ENCODE assay signal across 24 cellular contexts in the genomic region with DNA sequence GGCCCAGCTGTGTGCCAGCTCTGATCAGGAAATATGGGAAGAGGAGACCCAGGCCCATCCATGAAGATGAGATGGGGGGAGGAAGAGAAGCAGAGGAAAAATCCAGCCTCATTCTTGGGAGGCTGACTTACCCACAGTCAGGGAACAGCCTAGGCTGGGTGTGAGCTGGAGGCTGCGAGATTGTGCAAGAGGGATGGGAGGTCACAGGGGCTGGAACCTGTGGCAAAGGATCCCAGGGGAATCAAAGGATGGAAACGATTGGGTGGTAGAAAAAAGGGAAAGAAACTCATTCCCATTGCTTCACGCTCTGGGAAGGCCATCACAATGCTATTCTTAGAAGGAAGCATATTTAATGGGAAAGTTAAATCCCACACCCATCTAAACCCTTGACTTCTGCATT. TPM values are rescaled to one million over a fixed set of nuclear protein-coding genes. Genes with fewer than 3 reads are reported as not detected.
DNase-seq lines count a peak whose midpoint lies in the region; ATAC-seq and TF ChIP-seq lines count a peak whose summit lies in the region.
"Had no signal": no experiment of that assay in that cellular context is flagged by ENCODE, and none has a peak within 500 bp of the region (broad histone marks: within the 10 kb centered on the region; RNA-seq: fewer than 3 reads in every experiment).

No MANE protein-coding gene starts in this region.

- no peak overlapping the region for H2BK12ac ChIP-seq in H9 (ENCODE audit: insufficient read length, low read depth, low read length)

- H2AK5ac ChIP-seq in H9 (ENCODE audit: insufficient read length, low read length): no peak overlapping the region

- H3K9me3 ChIP-seq in H9 (ENCODE audit: control insufficient read depth, low read depth, low read length) (no peaks in the 10 kb centered on the region), esophagus muscularis mucosa (no peaks in the 10 kb centered on the region), spleen (no peaks in the 10 kb centered on the region), endodermal cell (ENCODE audit: control insufficient read depth, low read length) (no peaks in the 10 kb centered on the region)
- H3K9me3 ChIP-seq: testis had no signal

- intact Hi-C loops in esophagus muscularis mucosa (cut with DNase I): no loop called here
- intact Hi-C loops in left ventricle myocardium superior (cut with micrococcal nuclease): no loop called here
- intact Hi-C loops in spleen (cut with DNase I; ENCODE audit: low total_unique reads): no loop called here
- intact Hi-C loops in head of caudate nucleus (cut with DNase I): no loop called here

- no peak overlapping the region for H2BK20ac ChIP-seq in H9 (ENCODE audit: low read depth, low read length, poor library complexity, severe bottlenecking)

- no peaks in the 10 kb centered on the region for H3K36me3 ChIP-seq in esophagus muscularis mucosa
- H3K36me3 ChIP-seq in spleen: no peaks in the 10 kb centered on the region
- no peaks in the 10 kb centered on the region for H3K36me3 ChIP-seq in endodermal cell (ENCODE audit: control insufficient read depth, insufficient read depth, low read length)

- H3K14ac ChIP-seq in H9 (ENCODE audit: insufficient read depth, low read length): no peak overlapping the region

- H3K27me3 Mint-ChIP-seq in H9 (ENCODE audit: low read depth) (peaks cover 3% of the 10 kb centered on the region; the same call in 1 of the 2 replicates), endodermal cell (ENCODE audit: insufficient read depth) (peaks cover 8% of the 10 kb centered on the region)
- H3K27me3 Mint-ChIP-seq: progenitor cell of endocrine pancreas had no signal

- H3K23me2 ChIP-seq in H9 (ENCODE audit: insufficient read length, low read depth, low read length, poor library complexity, severe bottlenecking): no peaks in the 10 kb centered on the region

- H3K27me3 ChIP-seq in H9 (ENCODE audit: insufficient read depth, low read length): no peaks in the 10 kb centered on the region
- no peaks in the 10 kb centered on the region for H3K27me3 ChIP-seq in esophagus muscularis mucosa
- H3K27me3 ChIP-seq in spleen (replicated peaks in 1 of 7): no peaks in the 10 kb centered on the region
- H3K27me3 ChIP-seq in endodermal cell (ENCODE audit: control insufficient read depth, insufficient read depth, low read length, poor library complexity, severe bottlenecking): peaks cover 14% of the 10 kb centered on the region
- H3K27me3 ChIP-seq: testis had no signal

- no peak overlapping the region for H3T11ph ChIP-seq in H9 (ENCODE audit: low read length)

- H3K4me1 ChIP-seq in H9 (ENCODE audit: insufficient read depth, low read length) (no peaks in the 10 kb centered on the region), esophagus muscularis mucosa (peaks cover 10 to 27% (median 20%) of the 10 kb centered on the region in 4 donors), spleen (no peaks in the 10 kb centered on the region), endodermal cell (ENCODE audit: control insufficient read depth, insufficient read depth, low read length) (no peaks in the 10 kb centered on the region)
- H3K4me1 ChIP-seq: foreskin keratinocyte, testis had no signal

- H3K79me2 ChIP-seq in H9 (ENCODE audit: insufficient read depth, low read length): no peaks in the 10 kb centered on the region

- H3K4me3 ChIP-seq in esophagus muscularis mucosa (no peak overlapping the region), spleen (no peak overlapping the region), endodermal cell (ENCODE audit: low read length) (no peak overlapping the region)
- H3K4me3 ChIP-seq: testis had no signal

- no peak overlapping the region for H3K18ac ChIP-seq in H9 (ENCODE audit: insufficient read length, low read depth, low read length)

- H2BK5ac ChIP-seq in H9 (ENCODE audit: insufficient read length, low read length): no peak overlapping the region

- peak overlapping the region in 2 of 3 experiments; percentile 66 to 89; a peak in 2 of 7 replicates for H3K27ac Mint-ChIP-seq in H9
- no peak overlapping the region for H3K27ac Mint-ChIP-seq in endodermal cell
- H3K27ac Mint-ChIP-seq: CD8-positive, alpha-beta memory T cell; progenitor cell of endocrine pancreas; T-cell had no signal

- H3K4me1 Mint-ChIP-seq in H9 (peaks cover 4 to 11% of the 10 kb centered on the region in 2 experiments; a peak in 3 of 4 replicates), endodermal cell (no peaks in the 10 kb centered on the region)
- H3K4me1 Mint-ChIP-seq: CD8-positive, alpha-beta memory T cell had no signal

- no peak overlapping the region for H2BK120ac ChIP-seq in H9 (ENCODE audit: low read depth, low read length, poor library complexity, severe bottlenecking)

- H3K9ac ChIP-seq in H9 (ENCODE audit: extremely low read depth, insufficient read length, low read length): no peak overlapping the region
- no peak overlapping the region for H3K9ac ChIP-seq in endodermal cell (ENCODE audit: extremely low read depth, low read length, poor library complexity, severe bottlenecking)

- H3K9me3 Mint-ChIP-seq in H9 (no peaks in the 10 kb centered on the region; a peak in 1 of 5 replicates), endodermal cell (no peaks in the 10 kb centered on the region)
- H3K9me3 Mint-ChIP-seq: nephron progenitor cell, T-cell had no signal

- no peak overlapping the region for H3K4me2 ChIP-seq in H9 (ENCODE audit: insufficient read depth, insufficient read length, low read length)

- no peak overlapping the region for H3K56ac ChIP-seq in H9 (ENCODE audit: insufficient read length, low read depth, low read length)

- H4K20me1 ChIP-seq in H9 (ENCODE audit: control insufficient read depth, insufficient read depth, insufficient read length): no peaks in the 10 kb centered on the region

- no peak for DNase-seq in H9
- DNase-seq in esophagus muscularis mucosa (ENCODE audit: extremely low spot score): no peak
- DNase-seq in left ventricle myocardium superior: peak; percentile 54
- DNase-seq in spleen: peak; percentile 15
- no peak for DNase-seq in endodermal cell
- DNase-seq in HK-2 (ENCODE audit: unreplicated experiment): no peak
- DNase-seq in head of caudate nucleus: no peak
- DNase-seq: activated CD4-positive, alpha-beta T cell treated with anti-CD3 and anti-CD28 coated beads, Interleukin-2, amount 50 U/mL, for 1 hour; activated CD8-positive, alpha-beta memory T cell treated with anti-CD3 and anti-CD28 coated beads, Interleukin-2, amount 50 U/mL, for 48 hours; CD8-positive, alpha-beta memory T cell; cerebellar nuclear complex; DND-41; effector CD8-positive, alpha-beta T cell; foreskin keratinocyte; midbrain; NCI-H1417 treated with DMSO at 0.1 percent for 48 hours; nephron progenitor cell; SHP77 treated with DMSO at 0.1 percent for 48 hours; stimulated activated CD4-positive, alpha-beta T cell treated with anti-CD3 and anti-CD28 coated beads, Interleukin-15, amount 100 ng/mL, for 24 hours; T-cell had no signal

- TF ChIP-seq POLR2A in esophagus muscularis mucosa (IDR thresholded peaks at IDR 0.05; ENCODE audit: low read depth) (no peak), spleen (IDR thresholded peaks at IDR 0.05) (no peak)

- H4K8ac ChIP-seq in H9 (replicated peaks; ENCODE audit: insufficient read length, low read depth, low read length): no peak overlapping the region

- TF ChIP-seq EP300 in esophagus muscularis mucosa (IDR thresholded peaks at IDR 0.05): no peak

- H4K91ac ChIP-seq in H9 (ENCODE audit: insufficient read length, low read depth, low read length): no peak overlapping the region

- H3K4me3 Mint-ChIP-seq in H9 (no peak overlapping the region), endodermal cell (no peak overlapping the region)
- H3K4me3 Mint-ChIP-seq: CD8-positive, alpha-beta memory T cell; nephron progenitor cell; T-cell had no signal

- TF ChIP-seq CTCF in H9 (conservative IDR thresholded peaks at IDR 0.05) (no peak), esophagus muscularis mucosa (IDR thresholded peaks at IDR 0.05) (no peak), spleen (IDR thresholded peaks at IDR 0.05 in 8 of 11, conservative IDR thresholded peaks at IDR 0.05 in 3 of 11) (no peak), endodermal cell (conservative IDR thresholded peaks at IDR 0.05) (no peak)

- H3K27ac ChIP-seq in H9 (ENCODE audit: insufficient read length, low read depth, low read length) (no peak overlapping the region), esophagus muscularis mucosa (replicated peaks in 1 of 4) (peak overlapping the region in 3 of 4 donors; percentile 13 to 55 (median 44)), spleen (no peak overlapping the region), endodermal cell (ENCODE audit: low read depth, low read length) (no peak overlapping the region)
- H3K27ac ChIP-seq: foreskin keratinocyte, testis had no signal

- H3K36me3 Mint-ChIP-seq in H9 (ENCODE audit: insufficient read depth in 1 of 3, low read depth in 3 of 3) (no peaks in the 10 kb centered on the region), endodermal cell (ENCODE audit: low read depth) (no peaks in the 10 kb centered on the region)
- H3K36me3 Mint-ChIP-seq: CD8-positive, alpha-beta memory T cell; T-cell had no signal

- H3K23ac ChIP-seq in H9 (ENCODE audit: insufficient read length, low read depth, low read length): no peak overlapping the region

- H3K4ac ChIP-seq in H9 (ENCODE audit: low read depth, low read length): no peak overlapping the region

- ATAC-seq in left ventricle myocardium superior: peak; percentile 85
- no peak for ATAC-seq in HG03469 (IDR thresholded peaks at IDR 0.05; ENCODE audit: unreplicated experiment)
- ATAC-seq: foreskin keratinocyte, T-cell had no signal

- no peaks in the 10 kb centered on the region for H3K79me1 ChIP-seq in H9 (ENCODE audit: insufficient read depth, low read depth, low read length, poor library complexity, severe bottlenecking)

- H2AFZ ChIP-seq in H9 (ENCODE audit: low read length): no peak overlapping the region

- H4K5ac ChIP-seq in H9 (ENCODE audit: insufficient read length, low read depth, low read length): no peak overlapping the region

- H2BK15ac ChIP-seq in H9 (ENCODE audit: low read depth, low read length): no peak overlapping the region

- WGBS in H9 (ENCODE audit: extremely low coverage, insufficient read length, low lambda C conversion rate): no CpG with 5 or more reads among the region's 3 CpGs
- WGBS in esophagus muscularis mucosa: 71% methylated on average over 3 of the region's 3 CpGs
- 71 to 86% (median 82%) methylated on average over 3 of the region's 3 CpGs for WGBS in spleen, 5 donors
- WGBS in endodermal cell (ENCODE audit: insufficient coverage in 1 of 2, insufficient read length in 1 of 2), 2 experiments: 82 to 100% methylated on average over 1 to 3 of the region's 3 CpGs

RNA-seq across cellular contexts. Expression of gene CRHR2, which starts 26.7 kb away (rescaled TPM):
- total RNA-seq in H9 (2021) (0.07 and 0.13 TPM in 2 replicates), esophagus muscularis mucosa (under 1 TPM in 2 of 4 donors, not detected in 2; 0.13 to 0.29 TPM), left ventricle myocardium superior (0.22 TPM), spleen (not detected), endodermal cell (not detected)
- not detected for polyA plus RNA-seq in spleen
- 0.11 TPM for polyA plus RNA-seq in endodermal cell (2013, experiment 1 of 2)
- not detected for polyA plus RNA-seq in endodermal cell (2013, experiment 2 of 2)
- total RNA-seq: CD8-positive, alpha-beta memory T cell; foreskin keratinocyte; HT-29; progenitor cell of endocrine pancreas had no signal
- polyA plus RNA-seq: CD8-positive, alpha-beta memory T cell; foreskin keratinocyte had no signal

RNA-seq across cellular contexts. Expression of gene INMT, which starts 43.0 kb away (rescaled TPM):
- total RNA-seq in H9 (2021) (0.59 and 0.70 TPM in 2 replicates), esophagus muscularis mucosa (100 to 1,000 TPM; 113 to 192 (median 174) TPM), left ventricle myocardium superior (50.2 TPM), spleen (10 to 100 TPM in 6 of 7 donors, 1 to 10 TPM in 1; 8.8 to 40.3 (median 20.0) TPM), endodermal cell (1 to 10 TPM; 3.0 to 3.3 TPM)
- 10 to 100 TPM in 1 of 3 donors, 1 to 10 TPM in 2; 3.2 to 15.6 (median 7.8) TPM for polyA plus RNA-seq in spleen
- 0.85 TPM for polyA plus RNA-seq in endodermal cell (2013, experiment 1 of 2)
- 1.6 TPM for polyA plus RNA-seq in endodermal cell (2013, experiment 2 of 2)
- total RNA-seq: foreskin keratinocyte, HT-29 had no signal
- polyA plus RNA-seq: foreskin keratinocyte had no signal

Comparison
In these comparisons a context has a peak if more than half of its experiments do, and no peak if none do; other contexts are left out.
1. DNase-seq: peak in left ventricle myocardium superior (single experiment) and spleen (single experiment); none in H9 (single experiment), esophagus muscularis mucosa (single experiment), endodermal cell (single experiment), HK-2 (single experiment) and head of caudate nucleus (0 of 42).
2. H3K27ac ChIP-seq: peak in esophagus muscularis mucosa (3 of 4); none in H9 (single experiment), spleen (0 of 8) and endodermal cell (single experiment).